ENCODE assay signal across 1 cellular context in the genomic region with DNA sequence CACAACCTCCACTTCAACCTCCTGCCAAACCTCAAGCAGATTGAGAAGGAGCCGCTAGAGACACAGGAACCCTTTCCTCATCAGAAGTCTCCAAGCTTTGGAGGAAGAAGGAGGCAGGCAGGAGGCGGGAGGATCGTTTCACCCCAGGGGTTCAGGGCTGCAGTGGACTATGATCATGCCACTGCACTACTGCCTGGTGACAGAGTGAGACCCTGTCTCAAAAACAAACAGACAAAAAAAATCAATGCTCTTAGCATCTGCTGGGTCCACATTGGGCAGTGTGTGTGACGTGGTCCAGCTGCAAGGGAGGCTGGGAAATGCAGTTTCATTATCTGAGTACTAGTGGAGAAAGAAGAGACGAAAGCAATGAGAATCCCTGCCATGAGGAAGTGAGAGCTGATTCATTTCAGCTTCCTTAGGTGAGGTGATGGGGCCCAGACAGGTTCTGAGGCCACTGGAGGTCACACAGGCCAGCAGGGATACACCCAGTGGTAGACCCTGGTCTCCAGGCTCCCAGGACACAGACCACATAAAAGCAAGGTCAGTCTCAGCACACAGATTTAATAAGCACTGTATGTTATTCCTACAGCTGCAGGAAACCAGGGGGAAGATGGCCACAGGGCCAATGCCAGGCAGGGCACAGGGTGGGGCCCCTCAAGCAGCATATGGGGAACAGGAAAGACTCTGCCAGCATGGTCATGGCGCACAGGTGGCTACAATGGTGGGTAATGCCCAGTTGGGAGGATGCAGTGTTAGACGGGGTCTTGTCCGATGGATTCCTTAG.
TF ChIP-seq lines count a peak whose summit lies in the region.

No MANE protein-coding gene starts in this region.

TF ChIP-seq in HepG2, 621 proteins besides CTCF, POLR2A, EP300 and RAD21 (continued from another document and continues in another):
- no peak for TF ChIP-seq CBX2 (IDR thresholded peaks at IDR 0.05; ENCODE audit: low read depth, low read length)
- TF ChIP-seq CBX2 (CRISPR knock-in tag; IDR thresholded peaks at IDR 0.05; ENCODE audit: low read depth) = no peak
- TF ChIP-seq, protein P1, sequence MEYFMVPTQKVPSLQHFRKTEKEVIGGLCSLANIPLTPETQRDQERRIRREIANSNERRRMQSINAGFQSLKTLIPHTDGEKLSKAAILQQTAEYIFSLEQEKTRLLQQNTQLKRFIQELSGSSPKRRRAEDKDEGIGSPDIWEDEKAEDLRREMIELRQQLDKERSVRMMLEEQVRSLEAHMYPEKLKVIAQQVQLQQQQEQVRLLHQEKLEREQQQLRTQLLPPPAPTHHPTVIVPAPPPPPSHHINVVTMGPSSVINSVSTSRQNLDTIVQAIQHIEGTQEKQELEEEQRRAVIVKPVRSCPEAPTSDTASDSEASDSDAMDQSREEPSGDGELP (IDR thresholded peaks at IDR 0.05; ENCODE audit: borderline replicate concordance, low read depth) = peak; percentile 59; the same call in 1 of the 2 replicates
- 0 out of 2 replicates have a peak, but pooled peaks have one; percentile 20 for TF ChIP-seq HIVEP1 (CRISPR knock-in tag; IDR thresholded peaks at IDR 0.05)
- TF ChIP-seq JUN (CRISPR knock-in tag; IDR thresholded peaks at IDR 0.05) = 0 out of 2 replicates have a peak, but pooled peaks have one; percentile 37
- no peak for TF ChIP-seq HOXA9 (CRISPR knock-in tag; IDR thresholded peaks at IDR 0.05; ENCODE audit: borderline replicate concordance)
- TF ChIP-seq ARHGAP35 (CRISPR knock-in tag; IDR thresholded peaks at IDR 0.05; ENCODE audit: borderline replicate concordance) = no peak
- no peak for TF ChIP-seq MAFG (CRISPR knock-in tag; IDR thresholded peaks at IDR 0.05)
- TF ChIP-seq SOX13 (IDR thresholded peaks at IDR 0.05) = no peak
- TF ChIP-seq SOX13 (CRISPR knock-in tag; conservative IDR thresholded peaks at IDR 0.05 in 1 of 2, IDR thresholded peaks at IDR 0.05 in 1 of 2) = no peak; a peak in 1 of 4 replicates
- TF ChIP-seq, protein P2, sequence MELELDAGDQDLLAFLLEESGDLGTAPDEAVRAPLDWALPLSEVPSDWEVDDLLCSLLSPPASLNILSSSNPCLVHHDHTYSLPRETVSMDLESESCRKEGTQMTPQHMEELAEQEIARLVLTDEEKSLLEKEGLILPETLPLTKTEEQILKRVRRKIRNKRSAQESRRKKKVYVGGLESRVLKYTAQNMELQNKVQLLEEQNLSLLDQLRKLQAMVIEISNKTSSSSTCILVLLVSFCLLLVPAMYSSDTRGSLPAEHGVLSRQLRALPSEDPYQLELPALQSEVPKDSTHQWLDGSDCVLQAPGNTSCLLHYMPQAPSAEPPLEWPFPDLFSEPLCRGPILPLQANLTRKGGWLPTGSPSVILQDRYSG (CRISPR knock-in tag; IDR thresholded peaks at IDR 0.05) = no peak
- no peak for TF ChIP-seq ZIK1 (CRISPR knock-in tag; IDR thresholded peaks at IDR 0.05; ENCODE audit: borderline replicate concordance, low read depth)
- TF ChIP-seq, protein P3, sequence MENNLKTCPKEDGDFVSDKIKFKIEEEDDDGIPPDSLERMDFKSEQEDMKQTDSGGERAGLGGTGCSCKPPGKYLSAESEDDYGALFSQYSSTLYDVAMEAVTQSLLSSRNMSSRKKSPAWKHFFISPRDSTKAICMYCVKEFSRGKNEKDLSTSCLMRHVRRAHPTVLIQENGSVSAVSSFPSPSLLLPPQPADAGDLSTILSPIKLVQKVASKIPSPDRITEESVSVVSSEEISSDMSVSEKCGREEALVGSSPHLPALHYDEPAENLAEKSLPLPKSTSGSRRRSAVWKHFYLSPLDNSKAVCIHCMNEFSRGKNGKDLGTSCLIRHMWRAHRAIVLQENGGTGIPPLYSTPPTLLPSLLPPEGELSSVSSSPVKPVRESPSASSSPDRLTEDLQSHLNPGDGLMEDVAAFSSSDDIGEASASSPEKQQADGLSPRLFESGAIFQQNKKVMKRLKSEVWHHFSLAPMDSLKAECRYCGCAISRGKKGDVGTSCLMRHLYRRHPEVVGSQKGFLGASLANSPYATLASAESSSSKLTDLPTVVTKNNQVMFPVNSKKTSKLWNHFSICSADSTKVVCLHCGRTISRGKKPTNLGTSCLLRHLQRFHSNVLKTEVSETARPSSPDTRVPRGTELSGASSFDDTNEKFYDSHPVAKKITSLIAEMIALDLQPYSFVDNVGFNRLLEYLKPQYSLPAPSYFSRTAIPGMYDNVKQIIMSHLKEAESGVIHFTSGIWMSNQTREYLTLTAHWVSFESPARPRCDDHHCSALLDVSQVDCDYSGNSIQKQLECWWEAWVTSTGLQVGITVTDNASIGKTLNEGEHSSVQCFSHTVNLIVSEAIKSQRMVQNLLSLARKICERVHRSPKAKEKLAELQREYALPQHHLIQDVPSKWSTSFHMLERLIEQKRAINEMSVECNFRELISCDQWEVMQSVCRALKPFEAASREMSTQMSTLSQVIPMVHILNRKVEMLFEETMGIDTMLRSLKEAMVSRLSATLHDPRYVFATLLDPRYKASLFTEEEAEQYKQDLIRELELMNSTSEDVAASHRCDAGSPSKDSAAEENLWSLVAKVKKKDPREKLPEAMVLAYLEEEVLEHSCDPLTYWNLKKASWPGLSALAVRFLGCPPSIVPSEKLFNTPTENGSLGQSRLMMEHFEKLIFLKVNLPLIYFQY (CRISPR knock-in tag; IDR thresholded peaks at IDR 0.05; ENCODE audit: borderline replicate concordance) = no peak
- TF ChIP-seq ADNP (CRISPR knock-in tag; IDR thresholded peaks at IDR 0.05) = no peak
- TF ChIP-seq ZSCAN21 (CRISPR knock-in tag; IDR thresholded peaks at IDR 0.05; ENCODE audit: borderline replicate concordance) = peak; percentile 24; the same call in 1 of the 2 replicates
- TF ChIP-seq NONO (IDR thresholded peaks at IDR 0.05) = no peak
- peak; percentile 85; the same call in 1 of the 2 replicates for TF ChIP-seq NONO (CRISPR knock-in tag; conservative IDR thresholded peaks at IDR 0.05)
- TF ChIP-seq IKZF1 (IDR thresholded peaks at IDR 0.05) = no peak
- TF ChIP-seq TEAD3 (CRISPR knock-in tag; optimal IDR thresholded peaks at IDR 0.05; ENCODE audit: borderline replicate concordance) = peak; percentile 36
- TF ChIP-seq ZNF557 (CRISPR knock-in tag; IDR thresholded peaks at IDR 0.05) = 0 out of 2 replicates have a peak, but pooled peaks have one; percentile 42
- TF ChIP-seq KLF9 (CRISPR knock-in tag; IDR thresholded peaks at IDR 0.05; ENCODE audit: low read depth) = no peak
- TF ChIP-seq, protein P4, sequence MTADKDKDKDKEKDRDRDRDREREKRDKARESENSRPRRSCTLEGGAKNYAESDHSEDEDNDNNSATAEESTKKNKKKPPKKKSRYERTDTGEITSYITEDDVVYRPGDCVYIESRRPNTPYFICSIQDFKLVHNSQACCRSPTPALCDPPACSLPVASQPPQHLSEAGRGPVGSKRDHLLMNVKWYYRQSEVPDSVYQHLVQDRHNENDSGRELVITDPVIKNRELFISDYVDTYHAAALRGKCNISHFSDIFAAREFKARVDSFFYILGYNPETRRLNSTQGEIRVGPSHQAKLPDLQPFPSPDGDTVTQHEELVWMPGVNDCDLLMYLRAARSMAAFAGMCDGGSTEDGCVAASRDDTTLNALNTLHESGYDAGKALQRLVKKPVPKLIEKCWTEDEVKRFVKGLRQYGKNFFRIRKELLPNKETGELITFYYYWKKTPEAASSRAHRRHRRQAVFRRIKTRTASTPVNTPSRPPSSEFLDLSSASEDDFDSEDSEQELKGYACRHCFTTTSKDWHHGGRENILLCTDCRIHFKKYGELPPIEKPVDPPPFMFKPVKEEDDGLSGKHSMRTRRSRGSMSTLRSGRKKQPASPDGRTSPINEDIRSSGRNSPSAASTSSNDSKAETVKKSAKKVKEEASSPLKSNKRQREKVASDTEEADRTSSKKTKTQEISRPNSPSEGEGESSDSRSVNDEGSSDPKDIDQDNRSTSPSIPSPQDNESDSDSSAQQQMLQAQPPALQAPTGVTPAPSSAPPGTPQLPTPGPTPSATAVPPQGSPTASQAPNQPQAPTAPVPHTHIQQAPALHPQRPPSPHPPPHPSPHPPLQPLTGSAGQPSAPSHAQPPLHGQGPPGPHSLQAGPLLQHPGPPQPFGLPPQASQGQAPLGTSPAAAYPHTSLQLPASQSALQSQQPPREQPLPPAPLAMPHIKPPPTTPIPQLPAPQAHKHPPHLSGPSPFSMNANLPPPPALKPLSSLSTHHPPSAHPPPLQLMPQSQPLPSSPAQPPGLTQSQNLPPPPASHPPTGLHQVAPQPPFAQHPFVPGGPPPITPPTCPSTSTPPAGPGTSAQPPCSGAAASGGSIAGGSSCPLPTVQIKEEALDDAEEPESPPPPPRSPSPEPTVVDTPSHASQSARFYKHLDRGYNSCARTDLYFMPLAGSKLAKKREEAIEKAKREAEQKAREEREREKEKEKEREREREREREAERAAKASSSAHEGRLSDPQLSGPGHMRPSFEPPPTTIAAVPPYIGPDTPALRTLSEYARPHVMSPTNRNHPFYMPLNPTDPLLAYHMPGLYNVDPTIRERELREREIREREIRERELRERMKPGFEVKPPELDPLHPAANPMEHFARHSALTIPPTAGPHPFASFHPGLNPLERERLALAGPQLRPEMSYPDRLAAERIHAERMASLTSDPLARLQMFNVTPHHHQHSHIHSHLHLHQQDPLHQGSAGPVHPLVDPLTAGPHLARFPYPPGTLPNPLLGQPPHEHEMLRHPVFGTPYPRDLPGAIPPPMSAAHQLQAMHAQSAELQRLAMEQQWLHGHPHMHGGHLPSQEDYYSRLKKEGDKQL (CRISPR knock-in tag; IDR thresholded peaks at IDR 0.05; ENCODE audit: low read depth) = no peak
- TF ChIP-seq ZNF619 (CRISPR knock-in tag; IDR thresholded peaks at IDR 0.05) = no peak; the same call in 1 of the 2 replicates
- TF ChIP-seq ZNF564 (CRISPR knock-in tag; IDR thresholded peaks at IDR 0.05) = no peak
- no peak; the same call in 1 of the 2 replicates for TF ChIP-seq RARA (CRISPR knock-in tag; IDR thresholded peaks at IDR 0.05)
- TF ChIP-seq HMG20B (CRISPR knock-in tag; conservative IDR thresholded peaks at IDR 0.05) = 0 out of 2 replicates have a peak, but pooled peaks have one; percentile 10
- TF ChIP-seq KAT8 (CRISPR knock-in tag; IDR thresholded peaks at IDR 0.05) = peak; percentile 81
- TF ChIP-seq, protein P5, sequence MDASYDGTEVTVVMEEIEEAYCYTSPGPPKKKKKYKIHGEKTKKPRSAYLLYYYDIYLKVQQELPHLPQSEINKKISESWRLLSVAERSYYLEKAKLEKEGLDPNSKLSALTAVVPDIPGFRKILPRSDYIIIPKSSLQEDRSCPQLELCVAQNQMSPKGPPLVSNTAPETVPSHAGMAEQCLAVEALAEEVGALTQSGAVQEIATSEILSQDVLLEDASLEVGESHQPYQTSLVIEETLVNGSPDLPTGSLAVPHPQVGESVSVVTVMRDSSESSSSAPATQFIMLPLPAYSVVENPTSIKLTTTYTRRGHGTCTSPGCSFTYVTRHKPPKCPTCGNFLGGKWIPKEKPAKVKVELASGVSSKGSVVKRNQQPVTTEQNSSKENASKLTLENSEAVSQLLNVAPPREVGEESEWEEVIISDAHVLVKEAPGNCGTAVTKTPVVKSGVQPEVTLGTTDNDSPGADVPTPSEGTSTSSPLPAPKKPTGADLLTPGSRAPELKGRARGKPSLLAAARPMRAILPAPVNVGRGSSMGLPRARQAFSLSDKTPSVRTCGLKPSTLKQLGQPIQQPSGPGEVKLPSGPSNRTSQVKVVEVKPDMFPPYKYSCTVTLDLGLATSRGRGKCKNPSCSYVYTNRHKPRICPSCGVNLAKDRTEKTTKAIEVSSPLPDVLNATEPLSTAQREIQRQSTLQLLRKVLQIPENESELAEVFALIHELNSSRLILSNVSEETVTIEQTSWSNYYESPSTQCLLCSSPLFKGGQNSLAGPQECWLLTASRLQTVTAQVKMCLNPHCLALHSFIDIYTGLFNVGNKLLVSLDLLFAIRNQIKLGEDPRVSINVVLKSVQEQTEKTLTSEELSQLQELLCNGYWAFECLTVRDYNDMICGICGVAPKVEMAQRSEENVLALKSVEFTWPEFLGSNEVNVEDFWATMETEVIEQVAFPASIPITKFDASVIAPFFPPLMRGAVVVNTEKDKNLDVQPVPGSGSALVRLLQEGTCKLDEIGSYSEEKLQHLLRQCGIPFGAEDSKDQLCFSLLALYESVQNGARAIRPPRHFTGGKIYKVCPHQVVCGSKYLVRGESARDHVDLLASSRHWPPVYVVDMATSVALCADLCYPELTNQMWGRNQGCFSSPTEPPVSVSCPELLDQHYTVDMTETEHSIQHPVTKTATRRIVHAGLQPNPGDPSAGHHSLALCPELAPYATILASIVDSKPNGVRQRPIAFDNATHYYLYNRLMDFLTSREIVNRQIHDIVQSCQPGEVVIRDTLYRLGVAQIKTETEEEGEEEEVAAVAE (CRISPR knock-in tag; IDR thresholded peaks at IDR 0.05; ENCODE audit: borderline replicate concordance) = no peak
- no peak for TF ChIP-seq HOXA5 (CRISPR knock-in tag; IDR thresholded peaks at IDR 0.05)
- TF ChIP-seq ZNF451 (CRISPR knock-in tag; IDR thresholded peaks at IDR 0.05) = no peak; the same call in 1 of the 2 replicates
- TF ChIP-seq, protein P6, sequence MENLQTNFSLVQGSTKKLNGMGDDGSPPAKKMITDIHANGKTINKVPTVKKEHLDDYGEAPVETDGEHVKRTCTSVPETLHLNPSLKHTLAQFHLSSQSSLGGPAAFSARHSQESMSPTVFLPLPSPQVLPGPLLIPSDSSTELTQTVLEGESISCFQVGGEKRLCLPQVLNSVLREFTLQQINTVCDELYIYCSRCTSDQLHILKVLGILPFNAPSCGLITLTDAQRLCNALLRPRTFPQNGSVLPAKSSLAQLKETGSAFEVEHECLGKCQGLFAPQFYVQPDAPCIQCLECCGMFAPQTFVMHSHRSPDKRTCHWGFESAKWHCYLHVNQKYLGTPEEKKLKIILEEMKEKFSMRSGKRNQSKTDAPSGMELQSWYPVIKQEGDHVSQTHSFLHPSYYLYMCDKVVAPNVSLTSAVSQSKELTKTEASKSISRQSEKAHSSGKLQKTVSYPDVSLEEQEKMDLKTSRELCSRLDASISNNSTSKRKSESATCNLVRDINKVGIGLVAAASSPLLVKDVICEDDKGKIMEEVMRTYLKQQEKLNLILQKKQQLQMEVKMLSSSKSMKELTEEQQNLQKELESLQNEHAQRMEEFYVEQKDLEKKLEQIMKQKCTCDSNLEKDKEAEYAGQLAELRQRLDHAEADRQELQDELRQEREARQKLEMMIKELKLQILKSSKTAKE (CRISPR knock-in tag; IDR thresholded peaks at IDR 0.05; ENCODE audit: borderline replicate concordance) = no peak
- peak; percentile 44; the same call in 1 of the 2 replicates for TF ChIP-seq ZNF317 (CRISPR knock-in tag; IDR thresholded peaks at IDR 0.05)
- TF ChIP-seq, protein P7, sequence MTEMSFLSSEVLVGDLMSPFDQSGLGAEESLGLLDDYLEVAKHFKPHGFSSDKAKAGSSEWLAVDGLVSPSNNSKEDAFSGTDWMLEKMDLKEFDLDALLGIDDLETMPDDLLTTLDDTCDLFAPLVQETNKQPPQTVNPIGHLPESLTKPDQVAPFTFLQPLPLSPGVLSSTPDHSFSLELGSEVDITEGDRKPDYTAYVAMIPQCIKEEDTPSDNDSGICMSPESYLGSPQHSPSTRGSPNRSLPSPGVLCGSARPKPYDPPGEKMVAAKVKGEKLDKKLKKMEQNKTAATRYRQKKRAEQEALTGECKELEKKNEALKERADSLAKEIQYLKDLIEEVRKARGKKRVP (CRISPR knock-in tag; IDR thresholded peaks at IDR 0.05) = no peak
